In the genomic region with DNA sequence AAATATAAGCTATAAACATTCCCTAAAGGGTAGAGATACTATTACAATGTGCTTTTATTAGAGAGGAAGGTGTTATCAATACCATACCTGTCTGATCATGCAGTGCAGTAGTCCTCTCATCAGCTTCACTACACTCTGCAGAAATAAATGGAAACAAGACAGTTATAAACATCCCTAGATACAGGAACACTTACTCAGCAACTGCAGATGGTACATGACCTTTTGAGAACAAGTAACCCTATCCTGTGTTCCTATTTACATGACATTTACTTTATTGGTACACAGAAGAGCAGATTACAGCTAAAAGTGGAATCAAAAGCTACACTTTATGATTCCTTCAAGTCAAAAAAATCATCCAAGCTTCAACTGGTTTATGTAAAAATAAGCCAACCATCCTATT, we compare ENCODE assay signal across 27 cellular contexts. TPM values are rescaled to one million over a fixed set of nuclear protein-coding genes. Genes with fewer than 3 reads are reported as not detected.
"Had no signal": no experiment of that assay in that cellular context is flagged by ENCODE, and none has a peak within 500 bp of the region (broad histone marks: within the 10 kb centered on the region; RNA-seq: fewer than 3 reads in every experiment).

No MANE protein-coding gene starts in this region.

- H3K36me3 ChIP-seq: left lung, pancreas, right atrium auricular region, right lobe of liver, tibial artery, upper lobe of right lung had no signal

- H3K4me1 ChIP-seq: left lung, pancreas, right atrium auricular region, right lobe of liver, stomach, testis, upper lobe of right lung had no signal

- H3K27ac ChIP-seq: left lung, pancreas, right atrium auricular region, right lobe of liver, skin epidermis, stomach, testis, upper lobe of right lung had no signal

- H3K27me3 ChIP-seq: left lung, pancreas, right atrium auricular region, right lobe of liver, stomach, testis, tibial artery, upper lobe of right lung had no signal

- H3K9me3 ChIP-seq: left lung, mucosa of descending colon, pancreas, right atrium auricular region, right lobe of liver, testis, tibial artery, upper lobe of right lung had no signal

- FAIRE-seq: islet of Langerhans, kidney, urothelium cell line had no signal

- DNase-seq: hypothalamus; immature natural killer cell; kidney; left colon; left lung; midbrain; mucosa of descending colon; naive thymus-derived CD4-positive, alpha-beta T cell; nucleus accumbens; pancreas; right lobe of liver; stimulated activated CD4-positive, alpha-beta T cell treated with anti-CD3 and anti-CD28 coated beads, Interleukin-12 subunit alpha, Interleukin-12 subunit beta, amount 100 ng/mL, for 4 hours; stimulated activated CD4-positive, alpha-beta T cell treated with anti-CD3 and anti-CD28 coated beads, Interleukin-15, amount 100 ng/mL, for 24 hours; stimulated activated CD4-positive, alpha-beta T cell treated with anti-CD3 and anti-CD28 coated beads, Interleukin-2, amount 100 ng/mL, for 24 hours; stimulated activated CD4-positive, alpha-beta T cell treated with anti-CD3 and anti-CD28 coated beads, Interleukin-4, amount 100 ng/mL, for 1 hour; stimulated activated naive B cell treated with anti-CD40 and anti-IgM and Interleukin-4, amounts not matched to agents 10 μg/mL and 1 μg/mL and 100 μg/mL, for 72 hours; stimulated activated naive CD8-positive, alpha-beta T cell treated with anti-CD3 and anti-CD28 coated beads, Interleukin-15, Interleukin-2, amounts not matched to agents 100 U/mL and 50 U/mL, for 24 hours; stomach; testis; tibial artery; trophoblast cell; upper lobe of right lung had no signal

- H3K4me3 ChIP-seq: left lung, lung, mucosa of descending colon, pancreas, right atrium auricular region, right lobe of liver, skin epidermis, stomach, testis, tibial artery, upper lobe of right lung had no signal

- ATAC-seq: left colon; left lung; mucosa of descending colon; naive thymus-derived CD4-positive, alpha-beta T cell; pancreas; stimulated activated naive B cell treated with anti-CD40 and anti-IgM and Interleukin-4, amounts not matched to agents 10 μg/mL and 1 μg/mL and 100 μg/mL, for 72 hours; stimulated activated naive CD8-positive, alpha-beta T cell treated with anti-CD3 and anti-CD28 coated beads, Interleukin-15, Interleukin-2, amounts not matched to agents 100 U/mL and 50 U/mL, for 24 hours; upper lobe of right lung had no signal

RNA-seq across cellular contexts. Expression of gene PHKA1, which starts 9.0 kb away (rescaled TPM):
- polyA plus RNA-seq: immature natural killer cell; naive thymus-derived CD4-positive, alpha-beta T cell had no signal
